Comparison of ENCODE assay signal across 8 cellular contexts in the genomic region with DNA sequence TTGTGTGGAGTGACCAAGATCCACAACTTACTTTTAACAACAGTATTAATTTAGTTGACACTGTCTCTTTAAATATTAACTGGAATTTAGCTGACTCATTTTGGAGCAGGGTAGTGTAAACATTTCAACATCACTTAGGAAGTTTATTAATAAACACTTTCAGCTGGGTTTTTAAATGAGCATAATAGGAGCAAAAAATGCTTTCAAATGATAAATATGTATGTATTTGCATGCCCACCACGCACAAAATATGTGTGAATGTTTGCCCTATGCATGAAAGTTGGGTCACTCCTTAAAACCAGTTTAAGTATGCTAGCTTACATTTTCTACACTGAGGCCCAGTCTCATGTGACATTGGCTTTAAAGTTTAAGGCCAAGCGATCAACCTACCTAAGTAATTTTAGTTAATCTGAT. TPM values are rescaled to one million over a fixed set of nuclear protein-coding genes. Genes with fewer than 3 reads are reported as not detected.
DNase-seq lines count a peak whose midpoint lies in the region; ATAC-seq and TF ChIP-seq lines count a peak whose summit lies in the region.

No MANE protein-coding gene starts in this region.

- H3K9me3 Mint-ChIP-seq in activated CD4-positive, alpha-beta memory T cell treated with anti-CD3 and anti-CD28 coated beads, Interleukin-2, amount 10 ng/mL, durations not matched to agents 7 days and 5 days = no peaks in the 10 kb centered on the region
- no peaks in the 10 kb centered on the region for H3K9me3 Mint-ChIP-seq in stimulated activated naive B cell treated with anti-CD40 and anti-IgM and Interleukin-4, amounts not matched to agents 10 μg/mL and 1 μg/mL and 100 μg/mL, for 72 hours

- intact Hi-C loops in posterior vena cava (cut with DNase I) = loop anchor here in 1 of 2 donors (10.0 kb wide), 1 partner anchor 723 kb away; no protein-coding TSS in a partner anchor

- H3K27me3 Mint-ChIP-seq in activated CD4-positive, alpha-beta memory T cell treated with anti-CD3 and anti-CD28 coated beads, Interleukin-2, amount 10 ng/mL, durations not matched to agents 7 days and 5 days = no peaks in the 10 kb centered on the region
- H3K27me3 Mint-ChIP-seq in stimulated activated naive B cell treated with anti-CD40 and anti-IgM and Interleukin-4, amounts not matched to agents 10 μg/mL and 1 μg/mL and 100 μg/mL, for 72 hours = no peaks in the 10 kb centered on the region

- POLR2A ChIA-PET in activated CD4-positive, alpha-beta memory T cell treated with anti-CD3 and anti-CD28 coated beads, Interleukin-2, amount 10 ng/mL, durations not matched to agents 7 days and 5 days (lab: Charles Lee) = interaction anchor here (0.6 to 2.3 kb wide), 11 partner anchors 11 to 793 kb away, joined by 3 to 17 read pairs (median 3); no protein-coding TSS in a partner anchor

- DNase-seq in HFF-Myc (ENCODE audit: extremely low read depth, low read depth) (no peak), posterior vena cava (ENCODE audit: low spot score) (no peak), mesenteric fat pad (ENCODE audit: low spot score) (no peak), retina (no peak)
- no peak for DNase-seq in activated CD4-positive, alpha-beta memory T cell treated with anti-CD3 and anti-CD28 coated beads, Interleukin-2, amount 10 ng/mL, durations not matched to agents 7 days and 5 days
- no peak for DNase-seq in stimulated activated naive B cell treated with anti-CD40 and anti-IgM and Interleukin-4, amounts not matched to agents 10 μg/mL and 1 μg/mL and 100 μg/mL, for 72 hours

- peak overlapping the region; percentile 83 for H3K27ac Mint-ChIP-seq in activated CD4-positive, alpha-beta memory T cell treated with anti-CD3 and anti-CD28 coated beads, Interleukin-2, amount 10 ng/mL, durations not matched to agents 7 days and 5 days
- H3K27ac Mint-ChIP-seq in stimulated activated naive B cell treated with anti-CD40 and anti-IgM and Interleukin-4, amounts not matched to agents 10 μg/mL and 1 μg/mL and 100 μg/mL, for 72 hours = no peak overlapping the region

- peaks cover 61% of the 10 kb centered on the region for H3K36me3 Mint-ChIP-seq in activated CD4-positive, alpha-beta memory T cell treated with anti-CD3 and anti-CD28 coated beads, Interleukin-2, amount 10 ng/mL, durations not matched to agents 7 days and 5 days (ENCODE audit: low read depth)
- H3K36me3 Mint-ChIP-seq in stimulated activated naive B cell treated with anti-CD40 and anti-IgM and Interleukin-4, amounts not matched to agents 10 μg/mL and 1 μg/mL and 100 μg/mL, for 72 hours = peaks cover 17 to 22% of the 10 kb centered on the region in 2 donors

- no peak for TF ChIP-seq CTCF in HFF-Myc (IDR thresholded peaks at IDR 0.05; ENCODE audit: low read depth, low read length, missing control alignments)

- H3K4me3 ChIP-seq in HFF-Myc (replicated peaks; ENCODE audit: low read depth, low read length) (peak overlapping the region; percentile 91), iPS-11a (ENCODE audit: low read depth, low read length) (peak overlapping the region; percentile 95)

- CTCF ChIA-PET in activated CD4-positive, alpha-beta memory T cell treated with anti-CD3 and anti-CD28 coated beads, Interleukin-2, amount 10 ng/mL, durations not matched to agents 7 days and 5 days (lab: Charles Lee) = interaction anchor here (0.9 to 2.6 kb wide), 7 partner anchors 69 to 323 kb away, joined by 3 to 12 read pairs (median 4); no protein-coding TSS in a partner anchor

- peak overlapping the region; percentile 87 for H3K4me3 Mint-ChIP-seq in activated CD4-positive, alpha-beta memory T cell treated with anti-CD3 and anti-CD28 coated beads, Interleukin-2, amount 10 ng/mL, durations not matched to agents 7 days and 5 days
- H3K4me3 Mint-ChIP-seq in stimulated activated naive B cell treated with anti-CD40 and anti-IgM and Interleukin-4, amounts not matched to agents 10 μg/mL and 1 μg/mL and 100 μg/mL, for 72 hours = peak overlapping the region; percentile 82 to 88

- no peak for ATAC-seq in stimulated activated naive B cell treated with anti-CD40 and anti-IgM and Interleukin-4, amounts not matched to agents 10 μg/mL and 1 μg/mL and 100 μg/mL, for 72 hours (replicated peaks)
- ATAC-seq in HG03135 (IDR thresholded peaks at IDR 0.05; ENCODE audit: unreplicated experiment) = no peak

- peaks cover 66% of the 10 kb centered on the region for H3K4me1 Mint-ChIP-seq in activated CD4-positive, alpha-beta memory T cell treated with anti-CD3 and anti-CD28 coated beads, Interleukin-2, amount 10 ng/mL, durations not matched to agents 7 days and 5 days
- H3K4me1 Mint-ChIP-seq in stimulated activated naive B cell treated with anti-CD40 and anti-IgM and Interleukin-4, amounts not matched to agents 10 μg/mL and 1 μg/mL and 100 μg/mL, for 72 hours = peaks cover 24 to 35% of the 10 kb centered on the region in 2 donors

RNA-seq across cellular contexts. Expression of a gene that starts 2.9 kb away (rescaled TPM):
- 100 to 1,000 TPM; 101 to 103 TPM for total RNA-seq in activated CD4-positive, alpha-beta memory T cell treated with anti-CD3 and anti-CD28 coated beads, Interleukin-2, amount 10 ng/mL, durations not matched to agents 7 days and 5 days
- total RNA-seq in posterior vena cava = 100 to 1,000 TPM; 141 to 175 TPM
- total RNA-seq in mesenteric fat pad = 377 TPM
